Comparison of ENCODE assay signal across 8 cellular contexts in the genomic region with DNA sequence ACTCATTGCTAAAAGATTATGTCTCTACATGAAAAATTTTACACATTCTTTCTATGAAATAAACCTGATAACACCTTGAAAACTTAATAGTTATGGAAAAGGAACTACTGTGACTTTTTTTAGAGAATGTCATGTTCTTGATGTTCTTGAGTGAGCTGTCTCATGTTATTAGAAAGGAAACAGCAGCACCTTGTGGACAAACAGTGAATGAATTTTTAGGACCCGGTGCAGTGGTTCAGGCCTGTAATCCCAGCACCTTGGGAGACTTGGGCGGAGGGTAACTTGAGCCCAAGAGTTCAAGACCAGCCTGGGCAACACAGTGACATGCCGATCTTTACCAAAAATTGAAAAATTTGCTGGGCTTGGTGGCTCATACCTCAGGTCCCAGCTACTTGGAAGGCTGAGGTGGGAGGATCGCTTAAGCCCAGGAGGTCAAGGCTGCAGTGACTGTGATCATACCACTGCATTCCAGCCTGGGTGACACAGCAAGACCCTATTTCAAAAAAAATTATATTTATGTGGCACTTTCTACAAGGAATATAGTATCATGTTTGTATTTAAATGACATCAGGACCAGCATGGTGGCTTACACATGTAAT.
DNase-seq lines count a peak whose midpoint lies in the region; ATAC-seq, FAIRE-seq and TF ChIP-seq lines count a peak whose summit lies in the region.
"Not testable (repeated sequence)": the region's sequence is repeated elsewhere in the genome, so short reads cannot be mapped to it uniquely, and the experiment has no call there.

No MANE protein-coding gene starts in this region.

- not testable (repeated sequence) for H3K27ac ChIP-seq in A549, SJCRH30, cardiac muscle cell

- H3K27me3 ChIP-seq in GM06990 (replicated peaks; ENCODE audit: control insufficient read depth, insufficient read depth, low read length); SJCRH30; cardiac muscle cell: not testable (repeated sequence)

- TF ChIP-seq CTCF in A549 (IDR thresholded peaks at IDR 0.05) (peak; percentile 56), GM06990 (IDR thresholded peaks at IDR 0.05; ENCODE audit: insufficient read depth, low read length, poor library complexity, severe bottlenecking) (peak; percentile 26), NB4 (IDR thresholded peaks at IDR 0.05; ENCODE audit: low read depth, low read length) (peak; percentile 54), cardiac fibroblast (IDR thresholded peaks at IDR 0.05; ENCODE audit: low read depth, low read length) (peak; percentile 19), cardiac muscle cell (IDR thresholded peaks at IDR 0.05; ENCODE audit: low read depth, low read length) (peak; percentile 34)

- H3K36me3 ChIP-seq in GM06990 (ENCODE audit: control insufficient read depth, insufficient read depth, low read length); SJCRH30; cardiac muscle cell: not testable (repeated sequence)

- DNase-seq in A549 (ENCODE audit: low read depth in 1 of 2, low spot score in 1 of 2) (peak in 1 of 2 experiments; percentile 66), HK-2 (ENCODE audit: unreplicated experiment) (peak; percentile 5), NB4 (ENCODE audit: low read depth) (peak; percentile 78), SJCRH30 (peak; percentile 33 to 79), cardiac fibroblast (ENCODE audit: low read depth in 2 of 2) (peak in 1 of 2 donors; percentile 64), cardiac muscle cell (ENCODE audit: low read depth in 1 of 2, low spot score in 1 of 2) (peak in 1 of 2 donors; percentile 20), pons (ENCODE audit: low spot score) (peak; percentile 45)
- DNase-seq in GM06990 (ENCODE audit: extremely low read depth, insufficient read length), result not testable (repeated sequence)

- not testable (repeated sequence) for H3K9me3 ChIP-seq in A549; SJCRH30 (replicated peaks); cardiac muscle cell (ENCODE audit: low read depth)

- not testable (repeated sequence) for H3K4me2 ChIP-seq in A549

- TF ChIP-seq RAD21 in A549 (conservative IDR thresholded peaks at IDR 0.05 in 1 of 2, IDR thresholded peaks at IDR 0.05 in 1 of 2), result peak; percentile 61 to 76

- POLR2A ChIA-PET in A549 (lab: Yijun Ruan, JAX), result not testable (repeated sequence)

- not testable (repeated sequence) for TF ChIP-seq POLR2A in A549 (IDR thresholded peaks at IDR 0.05; ENCODE audit: low read length); NB4 (IDR thresholded peaks at IDR 0.05; ENCODE audit: extremely low read depth, insufficient read length)

- ATAC-seq in A549, result not testable (repeated sequence)

- FAIRE-seq in A549 (lab: Jason Lieb, UNC), result not testable (repeated sequence)

- WGBS in A549 (ENCODE audit: missing lambda C conversion rate), result 25% methylated on average over 4 of the region's 4 CpGs

- not testable (repeated sequence) for H3K4me3 ChIP-seq in A549; GM06990 (replicated peaks; ENCODE audit: low read depth, low read length); NB4 (ENCODE audit: low read depth, low read length); SJCRH30; cardiac fibroblast (replicated peaks in 1 of 2; ENCODE audit: low read depth in 2 of 2, low read length in 2 of 2); cardiac muscle cell

- CTCF ChIA-PET in A549 (lab: Yijun Ruan, JAX), result interaction anchor here (1.1 to 1.2 kb wide), 2 partner anchors 9 to 21 kb away, joined by 3 read pairs; no protein-coding TSS in a partner anchor

- H3K4me1 ChIP-seq in A549; SJCRH30; cardiac muscle cell (ENCODE audit: low read depth): not testable (repeated sequence)

- not testable (repeated sequence) for TF ChIP-seq EP300 in A549 (IDR thresholded peaks at IDR 0.05)

TF ChIP-seq in A549, 52 proteins besides CTCF, POLR2A, EP300 and RAD21:
- peak; percentile 50 for TF ChIP-seq SMC3 (IDR thresholded peaks at IDR 0.05)
